In the genomic region with DNA sequence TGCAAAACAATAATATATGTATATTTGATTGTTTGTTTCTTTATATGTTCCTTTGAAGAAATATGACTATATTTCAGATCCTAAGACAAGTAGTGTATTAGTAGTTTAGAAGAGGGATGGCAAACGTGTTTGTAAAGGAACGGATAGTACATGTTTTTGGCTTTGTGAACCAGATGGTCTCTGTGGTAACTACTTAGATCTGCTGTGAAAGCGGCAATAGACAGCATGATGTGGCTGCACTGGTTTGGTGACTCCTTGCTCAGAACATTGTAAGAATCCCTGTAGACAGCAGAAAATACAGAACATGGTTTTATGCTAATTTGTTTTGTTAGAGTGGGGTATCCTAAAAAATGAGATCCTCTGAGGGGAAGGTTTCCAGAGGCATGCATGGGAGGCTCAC, we compare ENCODE assay signal across 15 cellular contexts. TPM values are rescaled to one million over a fixed set of nuclear protein-coding genes. Genes with fewer than 3 reads are reported as not detected.
A peak's percentile ranks its signal among the peaks of the same experiment; 100 is the strongest.
DNase-seq lines count a peak whose midpoint lies in the region; ATAC-seq, FAIRE-seq and TF ChIP-seq lines count a peak whose summit lies in the region.
"Had no signal": no experiment of that assay in that cellular context is flagged by ENCODE, and none has a peak within 500 bp of the region (broad histone marks: within the 10 kb centered on the region; RNA-seq: fewer than 3 reads in every experiment).

No MANE protein-coding gene starts in this region.

- DNase-seq in cerebellum (ENCODE audit: low spot score) (peak; percentile 33), NCI-H1417 (lab: John Stamatoyannopoulos, UW) (no peak), frontal cortex (ENCODE audit: low spot score in 2 of 2) (no peak), H9 (no peak), T-helper 2 cell (no peak)
- DNase-seq: gastrocnemius medialis, left ventricle myocardium inferior, NCI-H446 treated with DMSO at 0.1 percent for 48 hours, testis had no signal

- H3K23me2 ChIP-seq in H9 (ENCODE audit: insufficient read length, low read depth, low read length, poor library complexity, severe bottlenecking), result peaks cover 7% of the 10 kb centered on the region

- H3K27ac Mint-ChIP-seq in H9, result no peak overlapping the region; a peak in 2 of 7 replicates

- H2AK5ac ChIP-seq in H9 (ENCODE audit: insufficient read length, low read length), result no peak overlapping the region

- H3K9ac ChIP-seq in BLaER1 (no peak overlapping the region), H9 (ENCODE audit: extremely low read depth, insufficient read length, low read length) (no peak overlapping the region)
- H3K9ac ChIP-seq: KMS-11 had no signal

- H4K20me1 ChIP-seq in BLaER1 (peaks cover 55% of the 10 kb centered on the region), H9 (ENCODE audit: control insufficient read depth, insufficient read depth, insufficient read length) (no peaks in the 10 kb centered on the region)

- H3K27ac ChIP-seq in BLaER1 (no peak overlapping the region; the same call in 1 of the 2 replicates), H9 (ENCODE audit: insufficient read length, low read depth, low read length) (no peak overlapping the region)
- H3K27ac ChIP-seq: KMS-11, left ventricle myocardium inferior, prostate gland, testis had no signal

- H2BK120ac ChIP-seq in H9 (ENCODE audit: low read depth, low read length, poor library complexity, severe bottlenecking), result no peak overlapping the region

- H3K27me3 ChIP-seq in BLaER1 (no peaks in the 10 kb centered on the region), H9 (ENCODE audit: insufficient read depth, low read length) (no peaks in the 10 kb centered on the region)
- H3K27me3 ChIP-seq: gastrocnemius medialis, testis had no signal

- no peak overlapping the region for H3K56ac ChIP-seq in H9 (ENCODE audit: insufficient read length, low read depth, low read length)

- FAIRE-seq in frontal cortex (lab: Jason Lieb, UNC), result no peak

- H3K4me3 Mint-ChIP-seq in H9, result no peak overlapping the region

- H3K36me3 Mint-ChIP-seq in H9 (ENCODE audit: insufficient read depth in 1 of 3, low read depth in 3 of 3), result peaks cover 0 to 9% (median 7%) of the 10 kb centered on the region in 3 experiments; a peak in 4 of 7 replicates

- H2BK5ac ChIP-seq in H9 (ENCODE audit: insufficient read length, low read length), result no peak overlapping the region

- H3K18ac ChIP-seq in H9 (ENCODE audit: insufficient read length, low read depth, low read length), result no peak overlapping the region

- H3K79me1 ChIP-seq in H9 (ENCODE audit: insufficient read depth, low read depth, low read length, poor library complexity, severe bottlenecking), result peaks cover 2% of the 10 kb centered on the region

- no peak overlapping the region for H3K14ac ChIP-seq in H9 (ENCODE audit: insufficient read depth, low read length)

- H3K4ac ChIP-seq in H9 (ENCODE audit: low read depth, low read length), result no peak overlapping the region

- H3K23ac ChIP-seq in H9 (ENCODE audit: insufficient read length, low read depth, low read length), result no peak overlapping the region

- ATAC-seq in GM18858 (IDR thresholded peaks at IDR 0.05; ENCODE audit: unreplicated experiment) (peak; percentile 12), HG03354 (IDR thresholded peaks at IDR 0.05; ENCODE audit: poor library complexity, severe bottlenecking, unreplicated experiment) (peak; percentile 25)
- ATAC-seq: gastrocnemius medialis, Right ventricle myocardium inferior had no signal

- H3K36me3 ChIP-seq in BLaER1, result peaks cover 31% of the 10 kb centered on the region
- H3K36me3 ChIP-seq: gastrocnemius medialis, prostate gland had no signal

- H3K79me2 ChIP-seq in H9 (ENCODE audit: insufficient read depth, low read length), result peaks cover 2% of the 10 kb centered on the region; the same call in 1 of the 2 replicates

- H3K4me1 ChIP-seq in BLaER1 (peaks cover 36% of the 10 kb centered on the region), H9 (ENCODE audit: insufficient read depth, low read length) (peaks cover 2% of the 10 kb centered on the region; the same call in 1 of the 2 replicates)
- H3K4me1 ChIP-seq: prostate gland had no signal

- H3K9me3 ChIP-seq in BLaER1 (no peaks in the 10 kb centered on the region), H9 (ENCODE audit: control insufficient read depth, low read depth, low read length) (no peaks in the 10 kb centered on the region)
- H3K9me3 ChIP-seq: gastrocnemius medialis, left ventricle myocardium inferior, prostate gland, testis had no signal

- H2BK12ac ChIP-seq in H9 (ENCODE audit: insufficient read length, low read depth, low read length), result no peak overlapping the region

- H3K4me3 ChIP-seq in BLaER1, result no peak overlapping the region
- H3K4me3 ChIP-seq: gastrocnemius medialis, prostate gland, testis had no signal

- H2BK20ac ChIP-seq in H9 (ENCODE audit: low read depth, low read length, poor library complexity, severe bottlenecking), result no peak overlapping the region

- no peak for TF ChIP-seq CTCF in H9 (conservative IDR thresholded peaks at IDR 0.05)

- peaks cover 0 to 5% of the 10 kb centered on the region in 2 experiments; a peak in 2 of 5 replicates for H3K9me3 Mint-ChIP-seq in H9

- H3T11ph ChIP-seq in H9 (ENCODE audit: low read length), result no peak overlapping the region

- H2AFZ ChIP-seq in H9 (ENCODE audit: low read length), result no peak overlapping the region

- H3K27me3 Mint-ChIP-seq in H9 (ENCODE audit: low read depth), result peaks cover 2% of the 10 kb centered on the region; the same call in 1 of the 2 replicates

- H4K8ac ChIP-seq in H9 (replicated peaks; ENCODE audit: insufficient read length, low read depth, low read length), result no peak overlapping the region

- H4K91ac ChIP-seq in H9 (ENCODE audit: insufficient read length, low read depth, low read length), result no peak overlapping the region

- H4K5ac ChIP-seq in H9 (ENCODE audit: insufficient read length, low read depth, low read length), result no peak overlapping the region

- WGBS in H9 (ENCODE audit: extremely low coverage, insufficient read length, low lambda C conversion rate), result no CpG with 5 or more reads among the region's 3 CpGs

- H3K4me1 Mint-ChIP-seq in H9, result peaks cover 31 to 33% of the 10 kb centered on the region in 2 experiments

- H2BK15ac ChIP-seq in H9 (ENCODE audit: low read depth, low read length), result no peak overlapping the region

- H3K4me2 ChIP-seq in BLaER1 (peak overlapping the region; percentile 81), H9 (ENCODE audit: insufficient read depth, insufficient read length, low read length) (no peak overlapping the region)
- H3K4me2 ChIP-seq: KMS-11 had no signal

RNA-seq across cellular contexts. Expression of a gene that starts 3.1 kb away (rescaled TPM):
- 71.5 TPM for total RNA-seq in cerebellum
- 54.2 TPM for total RNA-seq in frontal cortex
- total RNA-seq in H9 (2021), result 51.3 and 52.2 TPM in 2 replicates

RNA-seq across cellular contexts. Expression of a gene that starts 58.5 kb away (rescaled TPM):
- 70.3 TPM for total RNA-seq in cerebellum
- 54.2 TPM for total RNA-seq in frontal cortex
- total RNA-seq in H9 (2021), result 151 and 162 TPM in 2 replicates
